1 cellular context compared by ENCODE assay signal in the genomic region with DNA sequence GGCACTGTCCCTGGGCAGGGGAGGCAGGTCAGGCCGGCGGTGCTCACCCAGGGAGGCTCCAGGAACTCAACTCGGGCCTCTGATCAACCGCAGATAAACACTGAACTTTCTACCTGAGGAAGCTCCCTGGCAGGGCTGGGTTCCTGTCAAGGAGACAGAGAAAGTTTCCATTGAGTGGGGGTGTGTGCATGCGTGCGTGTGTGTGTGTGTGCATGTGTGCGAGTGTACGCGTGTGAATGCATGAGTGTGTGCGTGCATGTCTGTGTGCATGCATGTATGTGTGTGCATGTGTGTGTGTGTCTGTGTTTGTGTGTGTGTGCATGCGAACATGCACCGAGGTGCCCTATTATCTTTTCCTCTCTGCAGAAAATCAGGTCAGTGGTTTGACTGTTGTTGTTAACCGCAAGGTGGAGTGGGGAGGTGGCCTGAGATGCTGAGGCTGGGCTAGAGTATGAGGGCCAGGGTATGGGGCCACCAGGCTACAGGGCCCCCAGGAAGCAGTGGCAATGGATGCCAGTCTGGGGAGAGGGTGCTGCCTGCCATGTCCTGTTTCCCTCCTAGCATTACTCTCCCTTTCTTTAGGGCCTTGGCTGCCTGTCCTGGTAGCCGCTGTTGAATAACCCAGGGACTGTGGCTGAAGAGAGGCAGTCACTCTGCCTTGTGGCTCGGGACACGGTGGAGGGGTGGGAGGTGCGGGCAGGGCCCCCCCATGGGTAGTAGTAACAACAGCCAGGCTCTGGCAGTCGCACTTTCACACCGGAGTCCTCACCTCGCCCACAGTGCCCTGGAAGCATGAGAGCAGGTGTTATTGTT.
TF ChIP-seq lines count a peak whose summit lies in the region.

No MANE protein-coding gene starts in this region.

TF ChIP-seq in HepG2, 621 proteins besides CTCF, POLR2A, EP300 and RAD21 (continued from another document and continues in another):
- TF ChIP-seq, protein P1, sequence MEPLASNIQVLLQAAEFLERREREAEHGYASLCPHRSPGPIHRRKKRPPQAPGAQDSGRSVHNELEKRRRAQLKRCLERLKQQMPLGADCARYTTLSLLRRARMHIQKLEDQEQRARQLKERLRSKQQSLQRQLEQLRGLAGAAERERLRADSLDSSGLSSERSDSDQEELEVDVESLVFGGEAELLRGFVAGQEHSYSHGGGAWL (CRISPR knock-in tag; IDR thresholded peaks at IDR 0.05), result no peak
- TF ChIP-seq GABPB1 (CRISPR knock-in tag; IDR thresholded peaks at IDR 0.05) (no peak; the same call in 1 of the 2 replicates), KDM1A (CRISPR knock-in tag; IDR thresholded peaks at IDR 0.05) (no peak), ZEB1 (IDR thresholded peaks at IDR 0.05; ENCODE audit: insufficient replicate concordance, low read depth) (no peak), HOXA3 (CRISPR knock-in tag; IDR thresholded peaks at IDR 0.05) (0 out of 2 replicates have a peak, but pooled peaks have one; percentile 39), ZNF550 (CRISPR knock-in tag; IDR thresholded peaks at IDR 0.05; ENCODE audit: borderline replicate concordance) (peak; percentile 83), ZNF879 (CRISPR knock-in tag; IDR thresholded peaks at IDR 0.05) (no peak), GZF1 (CRISPR knock-in tag; IDR thresholded peaks at IDR 0.05) (no peak), NRL (CRISPR knock-in tag; IDR thresholded peaks at IDR 0.05; ENCODE audit: borderline replicate concordance) (peak; percentile 9; the same call in 1 of the 2 replicates), CREM (IDR thresholded peaks at IDR 0.05) (no peak), CREM (CRISPR knock-in tag; IDR thresholded peaks at IDR 0.05) (no peak), FOXJ3 (CRISPR knock-in tag; IDR thresholded peaks at IDR 0.05; ENCODE audit: borderline replicate concordance) (no peak), SUZ12 (IDR thresholded peaks at IDR 0.05; ENCODE audit: low read depth, low read length) (no peak), SMAD1 (CRISPR knock-in tag; IDR thresholded peaks at IDR 0.05; ENCODE audit: borderline replicate concordance, low read depth) (no peak), MAZ (IDR thresholded peaks at IDR 0.05; ENCODE audit: borderline replicate concordance, low read depth, low read length) (no peak), MAZ (CRISPR knock-in tag; IDR thresholded peaks at IDR 0.05; ENCODE audit: low read depth) (0 out of 2 replicates have a peak, but pooled peaks have one; percentile 22), RBM39 (IDR thresholded peaks at IDR 0.05; ENCODE audit: low read depth, low read length, poor library complexity, severe bottlenecking) (no peak), FIP1L1 (IDR thresholded peaks at IDR 0.05; ENCODE audit: borderline replicate concordance, insufficient read depth, low read depth, low read length) (no peak), ETV5 (CRISPR knock-in tag; IDR thresholded peaks at IDR 0.05; ENCODE audit: borderline replicate concordance) (peak; percentile 11; the same call in 1 of the 2 replicates), MYNN (CRISPR knock-in tag; IDR thresholded peaks at IDR 0.05; ENCODE audit: low read depth) (no peak), TBX3 (IDR thresholded peaks at IDR 0.05; ENCODE audit: borderline replicate concordance) (no peak), MATR3 (CRISPR knock-in tag; IDR thresholded peaks at IDR 0.05) (no peak), ZNF317 (CRISPR knock-in tag; IDR thresholded peaks at IDR 0.05) (no peak), ONECUT2 (CRISPR knock-in tag; IDR thresholded peaks at IDR 0.05) (no peak), IRF2 (CRISPR knock-in tag; IDR thresholded peaks at IDR 0.05) (no peak), SSRP1 (CRISPR knock-in tag; IDR thresholded peaks at IDR 0.05) (no peak), ZC3H13 (CRISPR knock-in tag; IDR thresholded peaks at IDR 0.05) (no peak), ZMYM4 (CRISPR knock-in tag; IDR thresholded peaks at IDR 0.05) (no peak), ZNF570 (CRISPR knock-in tag; IDR thresholded peaks at IDR 0.05; ENCODE audit: borderline replicate concordance) (no peak), ZNF749 (CRISPR knock-in tag; IDR thresholded peaks at IDR 0.05; ENCODE audit: borderline replicate concordance) (no peak), NFE2 (CRISPR knock-in tag; IDR thresholded peaks at IDR 0.05) (no peak), ZBTB38 (CRISPR knock-in tag; IDR thresholded peaks at IDR 0.05) (peak; percentile 72; the same call in 1 of the 2 replicates), U2AF2 (IDR thresholded peaks at IDR 0.05; ENCODE audit: low read depth, low read length) (no peak), ADNP (CRISPR knock-in tag; IDR thresholded peaks at IDR 0.05) (no peak), ZNF251 (CRISPR knock-in tag; IDR thresholded peaks at IDR 0.05) (no peak), NCOA1 (CRISPR knock-in tag; IDR thresholded peaks at IDR 0.05) (no peak), ZNF296 (CRISPR knock-in tag; conservative IDR thresholded peaks at IDR 0.05) (no peak), RFXANK (CRISPR knock-in tag; IDR thresholded peaks at IDR 0.05) (no peak), RNF2 (conservative IDR thresholded peaks at IDR 0.05; ENCODE audit: low read depth) (no peak)
- TF ChIP-seq, protein P2, sequence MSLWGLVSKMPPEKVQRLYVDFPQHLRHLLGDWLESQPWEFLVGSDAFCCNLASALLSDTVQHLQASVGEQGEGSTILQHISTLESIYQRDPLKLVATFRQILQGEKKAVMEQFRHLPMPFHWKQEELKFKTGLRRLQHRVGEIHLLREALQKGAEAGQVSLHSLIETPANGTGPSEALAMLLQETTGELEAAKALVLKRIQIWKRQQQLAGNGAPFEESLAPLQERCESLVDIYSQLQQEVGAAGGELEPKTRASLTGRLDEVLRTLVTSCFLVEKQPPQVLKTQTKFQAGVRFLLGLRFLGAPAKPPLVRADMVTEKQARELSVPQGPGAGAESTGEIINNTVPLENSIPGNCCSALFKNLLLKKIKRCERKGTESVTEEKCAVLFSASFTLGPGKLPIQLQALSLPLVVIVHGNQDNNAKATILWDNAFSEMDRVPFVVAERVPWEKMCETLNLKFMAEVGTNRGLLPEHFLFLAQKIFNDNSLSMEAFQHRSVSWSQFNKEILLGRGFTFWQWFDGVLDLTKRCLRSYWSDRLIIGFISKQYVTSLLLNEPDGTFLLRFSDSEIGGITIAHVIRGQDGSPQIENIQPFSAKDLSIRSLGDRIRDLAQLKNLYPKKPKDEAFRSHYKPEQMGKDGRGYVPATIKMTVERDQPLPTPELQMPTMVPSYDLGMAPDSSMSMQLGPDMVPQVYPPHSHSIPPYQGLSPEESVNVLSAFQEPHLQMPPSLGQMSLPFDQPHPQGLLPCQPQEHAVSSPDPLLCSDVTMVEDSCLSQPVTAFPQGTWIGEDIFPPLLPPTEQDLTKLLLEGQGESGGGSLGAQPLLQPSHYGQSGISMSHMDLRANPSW (CRISPR knock-in tag; IDR thresholded peaks at IDR 0.05; ENCODE audit: borderline replicate concordance), result no peak
- TF ChIP-seq, protein P3, sequence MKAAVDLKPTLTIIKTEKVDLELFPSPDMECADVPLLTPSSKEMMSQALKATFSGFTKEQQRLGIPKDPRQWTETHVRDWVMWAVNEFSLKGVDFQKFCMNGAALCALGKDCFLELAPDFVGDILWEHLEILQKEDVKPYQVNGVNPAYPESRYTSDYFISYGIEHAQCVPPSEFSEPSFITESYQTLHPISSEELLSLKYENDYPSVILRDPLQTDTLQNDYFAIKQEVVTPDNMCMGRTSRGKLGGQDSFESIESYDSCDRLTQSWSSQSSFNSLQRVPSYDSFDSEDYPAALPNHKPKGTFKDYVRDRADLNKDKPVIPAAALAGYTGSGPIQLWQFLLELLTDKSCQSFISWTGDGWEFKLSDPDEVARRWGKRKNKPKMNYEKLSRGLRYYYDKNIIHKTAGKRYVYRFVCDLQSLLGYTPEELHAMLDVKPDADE (CRISPR knock-in tag; IDR thresholded peaks at IDR 0.05), result no peak
- TF ChIP-seq, protein P4, sequence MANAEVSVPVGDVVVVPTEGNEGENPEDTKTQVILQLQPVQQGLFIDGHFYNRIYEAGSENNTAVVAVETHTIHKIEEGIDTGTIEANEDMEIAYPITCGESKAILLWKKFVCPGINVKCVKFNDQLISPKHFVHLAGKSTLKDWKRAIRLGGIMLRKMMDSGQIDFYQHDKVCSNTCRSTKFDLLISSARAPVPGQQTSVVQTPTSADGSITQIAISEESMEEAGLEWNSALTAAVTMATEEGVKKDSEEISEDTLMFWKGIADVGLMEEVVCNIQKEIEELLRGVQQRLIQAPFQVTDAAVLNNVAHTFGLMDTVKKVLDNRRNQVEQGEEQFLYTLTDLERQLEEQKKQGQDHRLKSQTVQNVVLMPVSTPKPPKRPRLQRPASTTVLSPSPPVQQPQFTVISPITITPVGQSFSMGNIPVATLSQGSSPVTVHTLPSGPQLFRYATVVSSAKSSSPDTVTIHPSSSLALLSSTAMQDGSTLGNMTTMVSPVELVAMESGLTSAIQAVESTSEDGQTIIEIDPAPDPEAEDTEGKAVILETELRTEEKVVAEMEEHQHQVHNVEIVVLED (CRISPR knock-in tag; IDR thresholded peaks at IDR 0.05; ENCODE audit: borderline replicate concordance), result no peak
- TF ChIP-seq, protein P5, sequence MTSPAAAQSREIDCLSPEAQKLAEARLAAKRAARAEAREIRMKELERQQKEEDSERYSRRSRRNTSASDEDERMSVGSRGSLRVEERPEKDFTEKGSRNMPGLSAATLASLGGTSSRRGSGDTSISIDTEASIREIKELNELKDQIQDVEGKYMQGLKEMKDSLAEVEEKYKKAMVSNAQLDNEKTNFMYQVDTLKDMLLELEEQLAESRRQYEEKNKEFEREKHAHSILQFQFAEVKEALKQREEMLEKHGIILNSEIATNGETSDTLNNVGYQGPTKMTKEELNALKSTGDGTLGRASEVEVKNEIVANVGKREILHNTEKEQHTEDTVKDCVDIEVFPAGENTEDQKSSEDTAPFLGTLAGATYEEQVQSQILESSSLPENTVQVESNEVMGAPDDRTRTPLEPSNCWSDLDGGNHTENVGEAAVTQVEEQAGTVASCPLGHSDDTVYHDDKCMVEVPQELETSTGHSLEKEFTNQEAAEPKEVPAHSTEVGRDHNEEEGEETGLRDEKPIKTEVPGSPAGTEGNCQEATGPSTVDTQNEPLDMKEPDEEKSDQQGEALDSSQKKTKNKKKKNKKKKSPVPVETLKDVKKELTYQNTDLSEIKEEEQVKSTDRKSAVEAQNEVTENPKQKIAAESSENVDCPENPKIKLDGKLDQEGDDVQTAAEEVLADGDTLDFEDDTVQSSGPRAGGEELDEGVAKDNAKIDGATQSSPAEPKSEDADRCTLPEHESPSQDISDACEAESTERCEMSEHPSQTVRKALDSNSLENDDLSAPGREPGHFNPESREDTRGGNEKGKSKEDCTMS (CRISPR knock-in tag; conservative IDR thresholded peaks at IDR 0.05), result no peak
- TF ChIP-seq, protein P6, sequence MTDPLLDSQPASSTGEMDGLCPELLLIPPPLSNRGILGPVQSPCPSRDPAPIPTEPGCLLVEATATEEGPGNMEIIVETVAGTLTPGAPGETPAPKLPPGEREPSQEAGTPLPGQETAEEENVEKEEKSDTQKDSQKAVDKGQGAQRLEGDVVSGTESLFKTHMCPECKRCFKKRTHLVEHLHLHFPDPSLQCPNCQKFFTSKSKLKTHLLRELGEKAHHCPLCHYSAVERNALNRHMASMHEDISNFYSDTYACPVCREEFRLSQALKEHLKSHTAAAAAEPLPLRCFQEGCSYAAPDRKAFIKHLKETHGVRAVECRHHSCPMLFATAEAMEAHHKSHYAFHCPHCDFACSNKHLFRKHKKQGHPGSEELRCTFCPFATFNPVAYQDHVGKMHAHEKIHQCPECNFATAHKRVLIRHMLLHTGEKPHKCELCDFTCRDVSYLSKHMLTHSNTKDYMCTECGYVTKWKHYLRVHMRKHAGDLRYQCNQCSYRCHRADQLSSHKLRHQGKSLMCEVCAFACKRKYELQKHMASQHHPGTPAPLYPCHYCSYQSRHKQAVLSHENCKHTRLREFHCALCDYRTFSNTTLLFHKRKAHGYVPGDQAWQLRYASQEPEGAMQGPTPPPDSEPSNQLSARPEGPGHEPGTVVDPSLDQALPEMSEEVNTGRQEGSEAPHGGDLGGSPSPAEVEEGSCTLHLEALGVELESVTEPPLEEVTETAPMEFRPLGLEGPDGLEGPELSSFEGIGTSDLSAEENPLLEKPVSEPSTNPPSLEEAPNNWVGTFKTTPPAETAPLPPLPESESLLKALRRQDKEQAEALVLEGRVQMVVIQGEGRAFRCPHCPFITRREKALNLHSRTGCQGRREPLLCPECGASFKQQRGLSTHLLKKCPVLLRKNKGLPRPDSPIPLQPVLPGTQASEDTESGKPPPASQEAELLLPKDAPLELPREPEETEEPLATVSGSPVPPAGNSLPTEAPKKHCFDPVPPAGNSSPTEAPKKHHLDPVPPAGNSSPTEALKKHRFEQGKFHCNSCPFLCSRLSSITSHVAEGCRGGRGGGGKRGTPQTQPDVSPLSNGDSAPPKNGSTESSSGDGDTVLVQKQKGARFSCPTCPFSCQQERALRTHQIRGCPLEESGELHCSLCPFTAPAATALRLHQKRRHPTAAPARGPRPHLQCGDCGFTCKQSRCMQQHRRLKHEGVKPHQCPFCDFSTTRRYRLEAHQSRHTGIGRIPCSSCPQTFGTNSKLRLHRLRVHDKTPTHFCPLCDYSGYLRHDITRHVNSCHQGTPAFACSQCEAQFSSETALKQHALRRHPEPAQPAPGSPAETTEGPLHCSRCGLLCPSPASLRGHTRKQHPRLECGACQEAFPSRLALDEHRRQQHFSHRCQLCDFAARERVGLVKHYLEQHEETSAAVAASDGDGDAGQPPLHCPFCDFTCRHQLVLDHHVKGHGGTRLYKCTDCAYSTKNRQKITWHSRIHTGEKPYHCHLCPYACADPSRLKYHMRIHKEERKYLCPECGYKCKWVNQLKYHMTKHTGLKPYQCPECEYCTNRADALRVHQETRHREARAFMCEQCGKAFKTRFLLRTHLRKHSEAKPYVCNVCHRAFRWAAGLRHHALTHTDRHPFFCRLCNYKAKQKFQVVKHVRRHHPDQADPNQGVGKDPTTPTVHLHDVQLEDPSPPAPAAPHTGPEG (CRISPR knock-in tag; IDR thresholded peaks at IDR 0.05), result no peak
- TF ChIP-seq, protein P7, sequence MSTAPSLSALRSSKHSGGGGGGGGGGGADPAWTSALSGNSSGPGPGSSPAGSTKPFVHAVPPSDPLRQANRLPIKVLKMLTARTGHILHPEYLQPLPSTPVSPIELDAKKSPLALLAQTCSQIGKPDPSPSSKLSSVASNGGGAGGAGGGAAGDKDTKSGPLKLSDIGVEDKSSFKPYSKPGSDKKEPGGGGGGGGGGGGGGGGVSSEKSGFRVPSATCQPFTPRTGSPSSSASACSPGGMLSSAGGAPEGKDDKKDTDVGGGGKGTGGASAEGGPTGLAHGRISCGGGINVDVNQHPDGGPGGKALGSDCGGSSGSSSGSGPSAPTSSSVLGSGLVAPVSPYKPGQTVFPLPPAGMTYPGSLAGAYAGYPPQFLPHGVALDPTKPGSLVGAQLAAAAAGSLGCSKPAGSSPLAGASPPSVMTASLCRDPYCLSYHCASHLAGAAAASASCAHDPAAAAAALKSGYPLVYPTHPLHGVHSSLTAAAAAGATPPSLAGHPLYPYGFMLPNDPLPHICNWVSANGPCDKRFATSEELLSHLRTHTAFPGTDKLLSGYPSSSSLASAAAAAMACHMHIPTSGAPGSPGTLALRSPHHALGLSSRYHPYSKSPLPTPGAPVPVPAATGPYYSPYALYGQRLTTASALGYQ (CRISPR knock-in tag; IDR thresholded peaks at IDR 0.05), result no peak
